20 cellular contexts compared by ENCODE assay signal in genomic region chr6:101208152-101208551, GRCh38.
A peak's percentile ranks its signal among the peaks of the same experiment; 100 is the strongest.
DNase-seq lines count a peak whose midpoint lies in the region; ATAC-seq and TF ChIP-seq lines count a peak whose summit lies in the region.
"Had no signal": no experiment of that assay in that cellular context is flagged by ENCODE, and none has a peak within 500 bp of the region (broad histone marks: within the 10 kb centered on the region; RNA-seq: fewer than 3 reads in every experiment).

No MANE protein-coding gene starts in this region.

- TF ChIP-seq CTCF in GM23338 (conservative IDR thresholded peaks at IDR 0.05; ENCODE audit: low read depth in 2 of 2), result no peak
- no peak for TF ChIP-seq CTCF in Peyer's patch (IDR thresholded peaks at IDR 0.05)
- no peak for TF ChIP-seq CTCF in neural cell (IDR thresholded peaks at IDR 0.05; ENCODE audit: poor library complexity, severe bottlenecking)
- TF ChIP-seq CTCF in testis (IDR thresholded peaks at IDR 0.05), result no peak
- no peak for TF ChIP-seq CTCF in lower leg skin (IDR thresholded peaks at IDR 0.05)
- TF ChIP-seq CTCF in adrenal gland (IDR thresholded peaks at IDR 0.05), result no peak

- peaks cover 2% of the 10 kb centered on the region; the same call in 1 of the 3 replicates for H3K4me1 Mint-ChIP-seq in GM23338
- H3K4me1 Mint-ChIP-seq: CD8-positive, alpha-beta memory T cell had no signal

- TF ChIP-seq POLR2A in Peyer's patch (IDR thresholded peaks at IDR 0.05) (no peak), testis (IDR thresholded peaks at IDR 0.05) (no peak), lower leg skin (IDR thresholded peaks at IDR 0.05) (no peak), adrenal gland (IDR thresholded peaks at IDR 0.05) (no peak)

- intact Hi-C loops in testis (cut with DNase I; ENCODE audit: low total_unique reads) (no loop called here), lower leg skin (cut with DNase I; ENCODE audit: low total_unique reads) (no loop called here), adrenal gland (cut with DNase I) (no loop called here)

- TF ChIP-seq EP300 in neural cell (conservative IDR thresholded peaks at IDR 0.05; ENCODE audit: poor library complexity, severe bottlenecking), result peak; percentile 72

- 56 to 60% methylated on average over 4 of the region's 4 CpGs for WGBS in testis, 2 donors
- WGBS in lower leg skin, 2 donors, result 53 to 66% methylated on average over 4 of the region's 4 CpGs
- WGBS in adrenal gland, 4 donors, result 31 to 48% (median 39%) methylated on average over 4 of the region's 4 CpGs

- H3K27ac Mint-ChIP-seq in GM23338, result no peak overlapping the region
- H3K27ac Mint-ChIP-seq: CD8-positive, alpha-beta memory T cell had no signal

- no peak overlapping the region for H3K4me3 Mint-ChIP-seq in GM23338
- H3K4me3 Mint-ChIP-seq: CD8-positive, alpha-beta memory T cell had no signal

- H2AFZ ChIP-seq in GM23338 (no peak overlapping the region), neural cell (ENCODE audit: low read depth, low read length) (no peak overlapping the region)

- no peaks in the 10 kb centered on the region for H3K4me1 ChIP-seq in GM23338 (ENCODE audit: insufficient read depth)
- peaks cover 0 to 5% (median 0%) of the 10 kb centered on the region in 4 donors for H3K4me1 ChIP-seq in Peyer's patch
- no peaks in the 10 kb centered on the region for H3K4me1 ChIP-seq in testis
- H3K4me1 ChIP-seq in adrenal gland (replicated peaks in 1 of 2), result no peaks in the 10 kb centered on the region
- H3K4me1 ChIP-seq: SJSA1 had no signal

- H3K9me2 ChIP-seq in GM23338 (ENCODE audit: insufficient read depth), result no peaks in the 10 kb centered on the region
- H3K9me2 ChIP-seq in neural cell (ENCODE audit: insufficient read depth, low read length), result no peaks in the 10 kb centered on the region

- no peaks in the 10 kb centered on the region for H3K27me3 Mint-ChIP-seq in GM23338 (ENCODE audit: insufficient read depth, low read depth, poor library complexity)
- H3K27me3 Mint-ChIP-seq: CD8-positive, alpha-beta memory T cell had no signal

- ATAC-seq in GM23338, result no peak
- ATAC-seq in HG03097 (IDR thresholded peaks at IDR 0.05; ENCODE audit: low FRiP score, unreplicated experiment), result no peak
- ATAC-seq: Right ventricle myocardium inferior had no signal

- H3K4me2 ChIP-seq in GM23338, result no peak overlapping the region
- H3K4me2 ChIP-seq in neural cell (ENCODE audit: low read length), result no peak overlapping the region

- H3K79me2 ChIP-seq in GM23338 (replicated peaks; ENCODE audit: insufficient read depth) (no peaks in the 10 kb centered on the region), neural cell (replicated peaks; ENCODE audit: insufficient read depth, low read length) (no peaks in the 10 kb centered on the region)

- TF ChIP-seq RAD21 in neural cell (conservative IDR thresholded peaks at IDR 0.05), result no peak

- H3K27ac ChIP-seq in GM23338 (ENCODE audit: low read depth), result no peak overlapping the region
- peak overlapping the region in 3 of 4 donors; percentile 20 to 75 (median 64) for H3K27ac ChIP-seq in Peyer's patch
- no peak overlapping the region for H3K27ac ChIP-seq in neural cell (ENCODE audit: low read length)
- no peak overlapping the region for H3K27ac ChIP-seq in testis
- H3K27ac ChIP-seq in adrenal gland, result no peak overlapping the region
- H3K27ac ChIP-seq: C4-2B, SJSA1 had no signal

- H3K9me3 ChIP-seq in Peyer's patch (no peaks in the 10 kb centered on the region), neural cell (ENCODE audit: low read length) (no peaks in the 10 kb centered on the region), testis (no peaks in the 10 kb centered on the region), adrenal gland (replicated peaks in 1 of 3) (no peaks in the 10 kb centered on the region)
- H3K9me3 ChIP-seq: SJSA1 had no signal

- no peaks in the 10 kb centered on the region for H3K9me3 Mint-ChIP-seq in GM23338

- DNase-seq in GM23338 (ENCODE audit: low spot score) (peak; percentile 20), Peyer's patch (peak in 1 of 3 donors; percentile 79), left kidney (ENCODE audit: low read depth, low spot score) (peak; percentile 30), testis (no peak), lower leg skin (ENCODE audit: low spot score in 2 of 2) (no peak), adrenal gland (no peak)
- DNase-seq: CD8-positive, alpha-beta memory T cell; KG1; NCI-H1105; NCI-H146; NCI-H2029; NCI-H2171; NCI-H345; NCI-H524; NCI-H82 had no signal

- no peaks in the 10 kb centered on the region for H3K36me3 ChIP-seq in GM23338 (ENCODE audit: insufficient read depth)
- no peaks in the 10 kb centered on the region for H3K36me3 ChIP-seq in Peyer's patch
- no peaks in the 10 kb centered on the region for H3K36me3 ChIP-seq in neural cell (ENCODE audit: insufficient read depth, low read length)
- H3K36me3 ChIP-seq in testis (ENCODE audit: low read depth, missing control alignments), result no peaks in the 10 kb centered on the region
- no peaks in the 10 kb centered on the region for H3K36me3 ChIP-seq in adrenal gland (replicated peaks in 1 of 2)
- H3K36me3 ChIP-seq: SJSA1 had no signal

- H3K4me3 ChIP-seq in GM23338 (no peak overlapping the region), Peyer's patch (no peak overlapping the region), neural cell (ENCODE audit: low read length) (no peak overlapping the region), testis (no peak overlapping the region), lower leg skin (ENCODE audit: low read depth, poor library complexity, severe bottlenecking) (no peak overlapping the region), adrenal gland (no peak overlapping the region)
- H3K4me3 ChIP-seq: SJSA1 had no signal

- no peaks in the 10 kb centered on the region for H4K20me1 ChIP-seq in GM23338 (replicated peaks; ENCODE audit: insufficient read depth)
- H4K20me1 ChIP-seq in neural cell (ENCODE audit: insufficient read depth), result no peaks in the 10 kb centered on the region

- H3K27me3 ChIP-seq in GM23338 (ENCODE audit: insufficient read depth), result no peaks in the 10 kb centered on the region
- no peaks in the 10 kb centered on the region for H3K27me3 ChIP-seq in Peyer's patch
- no peaks in the 10 kb centered on the region for H3K27me3 ChIP-seq in neural cell (ENCODE audit: insufficient read depth, low read depth, low read length)
- no peaks in the 10 kb centered on the region for H3K27me3 ChIP-seq in testis
- H3K27me3 ChIP-seq in adrenal gland, result no peaks in the 10 kb centered on the region

- H3F3A ChIP-seq in GM23338 (replicated peaks; ENCODE audit: low read depth) (no peaks in the 10 kb centered on the region), neural cell (ENCODE audit: insufficient read depth, low read length, poor library complexity, severe bottlenecking) (peaks cover 6% of the 10 kb centered on the region)

- no peaks in the 10 kb centered on the region for H3K36me3 Mint-ChIP-seq in GM23338 (ENCODE audit: low read depth)
- H3K36me3 Mint-ChIP-seq: CD8-positive, alpha-beta memory T cell had no signal

- no peak overlapping the region for H3K9ac ChIP-seq in neural cell (ENCODE audit: low read length)

TF ChIP-seq in GM23338, 12 proteins besides CTCF, POLR2A, EP300 and RAD21 (continues in another document):
- TF ChIP-seq STAT1 (IDR thresholded peaks at IDR 0.05; ENCODE audit: unreplicated experiment) (no peak), REST (IDR thresholded peaks at IDR 0.05; ENCODE audit: unreplicated experiment) (no peak)

TF ChIP-seq in neural cell, 6 proteins besides CTCF, POLR2A, EP300 and RAD21:
- TF ChIP-seq MXI1 (conservative IDR thresholded peaks at IDR 0.05; ENCODE audit: poor library complexity, severe bottlenecking) (no peak), POLR2AphosphoS5 (IDR thresholded peaks at IDR 0.05) (peak; percentile 43)
TF ChIP-seq in neural cell: peak in this region for 1.

Comparison
In these comparisons a context has a peak if more than half of its experiments do, and no peak if none do; other contexts are left out.
1. DNase-seq: peak in GM23338 (single experiment) and left kidney (single experiment); none in testis (single experiment), lower leg skin (0 of 2) and adrenal gland (0 of 7).
2. H3K27ac ChIP-seq: peak in Peyer's patch (3 of 4); none in GM23338 (single experiment), neural cell (single experiment), testis (0 of 2) and adrenal gland (0 of 5).